ENCODE assay signal across 8 cellular contexts in genomic region chr6:131250121-131250520, GRCh38.
DNase-seq lines count a peak whose midpoint lies in the region; ATAC-seq and TF ChIP-seq lines count a peak whose summit lies in the region.

No MANE protein-coding gene starts in this region.

- no peaks in the 10 kb centered on the region for H3K36me3 ChIP-seq in vagina

- TF ChIP-seq POLR2A in vagina (IDR thresholded peaks at IDR 0.05) = no peak

- intact Hi-C loops in vagina (cut with DNase I) = no loop called here

- peak overlapping the region; percentile 29 to 38 for H3K4me3 ChIP-seq in vagina

- peak; percentile 81 for ATAC-seq in HG03159 (IDR thresholded peaks at IDR 0.05; ENCODE audit: unreplicated experiment)
- ATAC-seq in WTC11 = peak; percentile 92
- ATAC-seq in naive B cell (ENCODE audit: low read depth in 2 of 2) = peak; percentile 87 to 90
- ATAC-seq in GM18520 (IDR thresholded peaks at IDR 0.05; ENCODE audit: unreplicated experiment) = no peak

- H3K27ac Mint-ChIP-seq in WTC11 = peak overlapping the region; percentile 15; the same call in 1 of the 2 replicates
- H3K27ac Mint-ChIP-seq in naive B cell = peak overlapping the region in 2 of 6 donors; percentile 51 to 87

- H3K4me1 Mint-ChIP-seq in WTC11 (peaks cover 45% of the 10 kb centered on the region), naive B cell (peaks cover 19 to 26% (median 22%) of the 10 kb centered on the region in 3 donors)

- CTCF ChIA-PET in WTC11 (lab: Charles Lee) = interaction anchor here (0.8 kb wide), 1 partner anchor 211 kb away, joined by 3 read pairs; no protein-coding TSS in a partner anchor

- no peak overlapping the region for H3K27ac ChIP-seq in vagina

- no peaks in the 10 kb centered on the region for H3K9me3 ChIP-seq in vagina

- H3K27me3 Mint-ChIP-seq in WTC11 (ENCODE audit: low read depth) = no peaks in the 10 kb centered on the region
- H3K27me3 Mint-ChIP-seq in naive B cell = no peaks in the 10 kb centered on the region

- H3K36me3 Mint-ChIP-seq in WTC11 (no peaks in the 10 kb centered on the region), naive B cell (peaks cover 0 to 11% of the 10 kb centered on the region in 2 donors)

- POLR2A ChIA-PET in WTC11 (lab: Charles Lee) = interaction anchor here (0.6 kb wide), 1 partner anchor 219 kb away, joined by 4 read pairs; no protein-coding TSS in a partner anchor

- peak; percentile 9 for DNase-seq in activated T-cell treated with anti-CD3 and anti-CD28 coated beads for 1 hour (ENCODE audit: low read depth)
- no peak for DNase-seq in activated T-cell treated with anti-CD3 and anti-CD28 coated beads for 4 hours
- DNase-seq in WTC11 (ENCODE audit: low spot score) = peak; percentile 48
- peak; percentile 20 for DNase-seq in fibroblast of the conjunctiva (ENCODE audit: low read depth)
- peak; percentile 51 for DNase-seq in naive B cell
- DNase-seq in vagina (ENCODE audit: extremely low spot score in 2 of 2) = no peak

- no peak for TF ChIP-seq CTCF in WTC11 (IDR thresholded peaks at IDR 0.05)
- no peak for TF ChIP-seq CTCF in vagina (IDR thresholded peaks at IDR 0.05)

- peaks cover 11% of the 10 kb centered on the region for H3K4me1 ChIP-seq in vagina

- no peaks in the 10 kb centered on the region for H3K27me3 ChIP-seq in vagina

- H3K9me3 Mint-ChIP-seq in WTC11 (no peaks in the 10 kb centered on the region), naive B cell (no peaks in the 10 kb centered on the region)

- H3K4me3 Mint-ChIP-seq in WTC11 (peak overlapping the region; percentile 65), naive B cell (peak overlapping the region in 7 of 8 donors; percentile 55 to 89 (median 82))

TF ChIP-seq in WTC11, 78 proteins besides CTCF, POLR2A, EP300 and RAD21:
- TF ChIP-seq USF1 (CRISPR knock-in tag; IDR thresholded peaks at IDR 0.05) (no peak), GABPB1 (CRISPR knock-in tag; IDR thresholded peaks at IDR 0.05) (no peak), MYBL2 (CRISPR knock-in tag; IDR thresholded peaks at IDR 0.05) (no peak), ZNF512 (CRISPR knock-in tag; IDR thresholded peaks at IDR 0.05; ENCODE audit: borderline replicate concordance) (no peak), ATF6 (CRISPR knock-in tag; IDR thresholded peaks at IDR 0.05) (no peak), ATF3 (CRISPR knock-in tag; conservative IDR thresholded peaks at IDR 0.05) (no peak), CBFB (CRISPR knock-in tag; IDR thresholded peaks at IDR 0.05; ENCODE audit: low read depth) (no peak), AR (CRISPR knock-in tag; IDR thresholded peaks at IDR 0.05) (no peak), ESRRA (CRISPR knock-in tag; IDR thresholded peaks at IDR 0.05; ENCODE audit: borderline replicate concordance) (no peak)

Comparison
In these comparisons a context has a peak if more than half of its experiments do, and no peak if none do; other contexts are left out.
1. DNase-seq: peak in activated T-cell treated with anti-CD3 and anti-CD28 coated beads for 1 hour (single experiment), WTC11 (single experiment), fibroblast of the conjunctiva (single experiment) and naive B cell (single experiment); none in activated T-cell treated with anti-CD3 and anti-CD28 coated beads for 4 hours (single experiment) and vagina (0 of 2).